9 cellular contexts compared by ENCODE assay signal in genomic region chr2:234203135-234203984, GRCh38.
DNase-seq lines count a peak whose midpoint lies in the region; ATAC-seq lines count a peak whose summit lies in the region.
"Had no signal": no experiment of that assay in that cellular context is flagged by ENCODE, and none has a peak within 500 bp of the region (broad histone marks: within the 10 kb centered on the region; RNA-seq: fewer than 3 reads in every experiment).

No MANE protein-coding gene starts in this region.

- H3K36me3 Mint-ChIP-seq in activated T-cell treated with anti-CD3 and anti-CD28 coated beads, Interleukin-2, amount 50 U/mL, for 4 hours (ENCODE audit: insufficient read depth), result no peaks in the 10 kb centered on the region

- H3K4me1 ChIP-seq in SJSA1 (replicated peaks) (peaks cover 14% of the 10 kb centered on the region), stomach smooth muscle (ENCODE audit: control insufficient read depth, insufficient read depth, low read length) (peaks cover 6% of the 10 kb centered on the region)

- H3K4me1 Mint-ChIP-seq in activated T-cell treated with anti-CD3 and anti-CD28 coated beads, Interleukin-2, amount 50 U/mL, for 4 hours (ENCODE audit: low read depth), result peaks cover 1% of the 10 kb centered on the region

- no peaks in the 10 kb centered on the region for H3K27me3 Mint-ChIP-seq in activated T-cell treated with anti-CD3 and anti-CD28 coated beads, Interleukin-2, amount 50 U/mL, for 4 hours (ENCODE audit: low read depth)

- peak; percentile 23 to 25 for ATAC-seq in activated T-cell treated with anti-CD3 and anti-CD28 coated beads, Interleukin-2, amount 50 U/mL, for 4 hours

- H3K9ac ChIP-seq in stomach smooth muscle (ENCODE audit: low read length in 2 of 2), result peak overlapping the region in 1 of 2 donors; percentile 29

- H3K27ac ChIP-seq in SJSA1, result peak overlapping the region; percentile 79
- peak overlapping the region; percentile 46 for H3K27ac ChIP-seq in stomach smooth muscle (ENCODE audit: low read length)

- no peak for DNase-seq in activated T-cell treated with anti-CD3 and anti-CD28 coated beads, Interleukin-2, amount 50 U/mL, for 4 hours
- DNase-seq in activated T-cell treated with anti-CD3 and anti-CD28 coated beads for 4 hours (no peak), SJSA1 (ENCODE audit: low read depth in 1 of 2, low spot score in 2 of 2) (peak; percentile 74 to 95), foreskin melanocyte (peak; percentile 93), NOMO-1 treated with DMSO at 0.1 percent for 48 hours (lab: John Stamatoyannopoulos, UW; ENCODE audit: unreplicated experiment) (no peak), Kasumi-1 (lab: John Stamatoyannopoulos, UW) (no peak), AML-193 (lab: John Stamatoyannopoulos, UW) (no peak)
- DNase-seq: NCI-H1930 had no signal

- peaks cover 4% of the 10 kb centered on the region for H3K9me3 Mint-ChIP-seq in activated T-cell treated with anti-CD3 and anti-CD28 coated beads, Interleukin-2, amount 50 U/mL, for 4 hours

- no peaks in the 10 kb centered on the region for H3K36me3 ChIP-seq in SJSA1
- H3K36me3 ChIP-seq in stomach smooth muscle (ENCODE audit: control insufficient read depth in 2 of 2, insufficient read depth in 2 of 2, low read length in 2 of 2), result no peaks in the 10 kb centered on the region

- H3K4me3 ChIP-seq in SJSA1 (0 out of 2 replicates have a peak overlapping the region, but pooled peaks have one; percentile 0), stomach smooth muscle (ENCODE audit: low read length in 2 of 2) (peak overlapping the region in 1 of 2 donors; percentile 55)

- no peaks in the 10 kb centered on the region for H3K9me3 ChIP-seq in SJSA1 (replicated peaks)
- peaks cover 0 to 3% of the 10 kb centered on the region in 2 donors for H3K9me3 ChIP-seq in stomach smooth muscle (ENCODE audit: control insufficient read depth in 2 of 2, low read length in 2 of 2)

- H3K4me3 Mint-ChIP-seq in activated T-cell treated with anti-CD3 and anti-CD28 coated beads, Interleukin-2, amount 50 U/mL, for 4 hours, result no peak overlapping the region

- no peaks in the 10 kb centered on the region; the same call in 1 of the 2 replicates for H3K27me3 ChIP-seq in SJSA1 (replicated peaks)
- no peaks in the 10 kb centered on the region for H3K27me3 ChIP-seq in stomach smooth muscle (ENCODE audit: control insufficient read depth in 1 of 2, insufficient read depth in 2 of 2, low read length in 2 of 2)

Comparison
In these comparisons a context has a peak if more than half of its experiments do, and no peak if none do; other contexts are left out.
1. DNase-seq: peak in SJSA1 (2 of 2) and foreskin melanocyte (single experiment); none in activated T-cell treated with anti-CD3 and anti-CD28 coated beads, Interleukin-2, amount 50 U/mL, for 4 hours (single experiment), activated T-cell treated with anti-CD3 and anti-CD28 coated beads for 4 hours (single experiment), NOMO-1 treated with DMSO at 0.1 percent for 48 hours (single experiment), Kasumi-1 (0 of 2) and AML-193 (0 of 2).